Comparison of ENCODE assay signal across 8 cellular contexts in genomic region chr7:16647435-16647960, GRCh38. TPM values are rescaled to one million over a fixed set of nuclear protein-coding genes. Genes with fewer than 3 reads are reported as not detected.
A peak's percentile ranks its signal among the peaks of the same experiment; 100 is the strongest.
DNase-seq lines count a peak whose midpoint lies in the region; ATAC-seq and TF ChIP-seq lines count a peak whose summit lies in the region.

No MANE protein-coding gene starts in this region.

- no peaks in the 10 kb centered on the region for H3K27me3 Mint-ChIP-seq in activated naive CD4-positive, alpha-beta T cell treated with anti-CD3 and anti-CD28 coated beads, Interleukin-2, amount 10 ng/mL, durations not matched to agents 7 days and 5 days
- peaks cover 9% of the 10 kb centered on the region for H3K27me3 Mint-ChIP-seq in glutamatergic neuron (ENCODE audit: unreplicated experiment)

- H3K27ac Mint-ChIP-seq in activated naive CD4-positive, alpha-beta T cell treated with anti-CD3 and anti-CD28 coated beads, Interleukin-2, amount 10 ng/mL, durations not matched to agents 7 days and 5 days, result no peak overlapping the region
- H3K27ac Mint-ChIP-seq in glutamatergic neuron (ENCODE audit: unreplicated experiment), result peak overlapping the region; percentile 89

- H3K36me3 ChIP-seq in thoracic aorta, result no peaks in the 10 kb centered on the region

- H3K27ac ChIP-seq in VCaP, result peak overlapping the region; percentile 87
- no peak overlapping the region for H3K27ac ChIP-seq in thoracic aorta

- no peak for TF ChIP-seq CTCF in VCaP (conservative IDR thresholded peaks at IDR 0.05)
- TF ChIP-seq CTCF in glutamatergic neuron (IDR thresholded peaks at IDR 0.05; ENCODE audit: partially characterized antibody, unreplicated experiment), result no peak
- TF ChIP-seq CTCF in thoracic aorta (IDR thresholded peaks at IDR 0.05), result no peak
- TF ChIP-seq CTCF in GM13976 (IDR thresholded peaks at IDR 0.05; ENCODE audit: borderline replicate concordance, control extremely low read depth, extremely low read depth, insufficient read depth, missing control alignments), result no peak

- no peak for DNase-seq in activated naive CD4-positive, alpha-beta T cell treated with anti-CD3 and anti-CD28 coated beads, Interleukin-2, amount 10 ng/mL, durations not matched to agents 7 days and 5 days
- no peak for DNase-seq in activated naive CD4-positive, alpha-beta T cell (lab: John Stamatoyannopoulos, UW)
- no peak for DNase-seq in glutamatergic neuron
- DNase-seq in thoracic aorta (ENCODE audit: low spot score), result no peak
- DNase-seq in epidermal melanocyte (ENCODE audit: insufficient read length, low spot score), result no peak
- no peak for DNase-seq in T-helper 9 cell
- DNase-seq in GM13976 (ENCODE audit: low spot score), result no peak

- H3K4me1 ChIP-seq in thoracic aorta (ENCODE audit: control insufficient read depth in 1 of 2, low read depth in 2 of 2), result peaks cover 21 to 32% of the 10 kb centered on the region in 2 donors

- peaks cover 69% of the 10 kb centered on the region for H3K4me1 Mint-ChIP-seq in activated naive CD4-positive, alpha-beta T cell treated with anti-CD3 and anti-CD28 coated beads, Interleukin-2, amount 10 ng/mL, durations not matched to agents 7 days and 5 days
- peaks cover 34% of the 10 kb centered on the region for H3K4me1 Mint-ChIP-seq in glutamatergic neuron (ENCODE audit: low read depth, unreplicated experiment)

- peaks cover 9% of the 10 kb centered on the region for H3K36me3 Mint-ChIP-seq in activated naive CD4-positive, alpha-beta T cell treated with anti-CD3 and anti-CD28 coated beads, Interleukin-2, amount 10 ng/mL, durations not matched to agents 7 days and 5 days
- no peaks in the 10 kb centered on the region for H3K36me3 Mint-ChIP-seq in glutamatergic neuron (ENCODE audit: unreplicated experiment)

- no peaks in the 10 kb centered on the region for H3K27me3 ChIP-seq in thoracic aorta (replicated peaks; ENCODE audit: insufficient read depth)

- H3K9me3 Mint-ChIP-seq in activated naive CD4-positive, alpha-beta T cell treated with anti-CD3 and anti-CD28 coated beads, Interleukin-2, amount 10 ng/mL, durations not matched to agents 7 days and 5 days, result no peaks in the 10 kb centered on the region
- H3K9me3 Mint-ChIP-seq in glutamatergic neuron (ENCODE audit: unreplicated experiment), result peaks cover 12% of the 10 kb centered on the region

- peak overlapping the region; percentile 93 for H3K4me3 Mint-ChIP-seq in activated naive CD4-positive, alpha-beta T cell treated with anti-CD3 and anti-CD28 coated beads, Interleukin-2, amount 10 ng/mL, durations not matched to agents 7 days and 5 days
- H3K4me3 Mint-ChIP-seq in glutamatergic neuron (ENCODE audit: unreplicated experiment), result peak overlapping the region; percentile 90

- no peak for ATAC-seq in thoracic aorta (ENCODE audit: insufficient number of reproducible peaks, low FRiP score, low read depth)

- in situ Hi-C loops in GM13976 (cut with MboI; ENCODE audit: low sequenced_read_pairs, unreplicated experiment), result no loop called here

- CTCF ChIA-PET in activated naive CD4-positive, alpha-beta T cell treated with anti-CD3 and anti-CD28 coated beads, Interleukin-2, amount 10 ng/mL, durations not matched to agents 7 days and 5 days (lab: Charles Lee), result interaction anchor here (0.6 kb wide), 1 partner anchor 29 kb away, joined by 4 read pairs; no protein-coding TSS in a partner anchor

- no peaks in the 10 kb centered on the region for H3K9me3 ChIP-seq in thoracic aorta

- peak overlapping the region; percentile 94 for H3K4me3 ChIP-seq in thoracic aorta

RNA-seq across cellular contexts. Expression of gene BZW2, which starts 1.5 kb away (rescaled TPM):
- total RNA-seq in glutamatergic neuron (ENCODE audit: unreplicated experiment) (86.7 TPM), thoracic aorta (10 to 100 TPM; 19.5 to 40.9 TPM)

RNA-seq across cellular contexts. Expression of gene ANKMY2, which starts 1.9 kb away (rescaled TPM):
- 9.4 TPM for total RNA-seq in glutamatergic neuron (ENCODE audit: unreplicated experiment)
- 10 to 100 TPM in 1 of 2 donors, 1 to 10 TPM in 1; 9.1 to 10.2 TPM for total RNA-seq in thoracic aorta
